8 cellular contexts compared by ENCODE assay signal in the genomic region with DNA sequence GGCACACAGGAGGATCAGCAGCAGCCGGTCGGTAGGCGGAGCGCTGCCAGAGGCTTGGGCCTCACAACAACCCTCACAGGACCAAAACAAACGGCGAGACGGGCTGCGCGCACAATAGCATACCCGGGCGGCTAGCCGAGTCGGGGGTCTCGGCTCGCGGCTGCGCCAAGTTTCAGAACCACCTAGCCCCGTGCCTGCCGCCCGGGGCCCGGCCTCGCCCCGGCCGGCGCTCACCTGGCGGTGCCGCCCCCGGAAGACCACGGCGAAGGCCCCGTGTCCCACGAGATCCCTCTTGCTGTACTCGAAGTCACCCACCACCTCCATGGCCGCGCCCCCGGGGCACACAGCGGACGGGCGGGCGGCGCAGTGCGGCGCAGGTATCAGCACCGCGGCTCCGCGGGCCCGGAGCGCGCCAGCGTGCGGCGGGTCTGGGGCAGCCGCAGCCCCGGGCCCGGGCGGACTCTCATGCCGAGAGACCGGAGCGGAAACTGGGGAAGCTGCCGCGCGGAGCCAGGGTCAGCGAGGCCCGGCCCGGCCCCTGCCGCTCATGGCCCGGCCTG. TPM values are rescaled to one million over a fixed set of nuclear protein-coding genes. Genes with fewer than 3 reads are reported as not detected.
DNase-seq lines count a peak whose midpoint lies in the region; ATAC-seq and TF ChIP-seq lines count a peak whose summit lies in the region.

No MANE protein-coding gene starts in this region.

- TF ChIP-seq POLR2A in GM18505 (IDR thresholded peaks at IDR 0.05; ENCODE audit: borderline replicate concordance, extremely low read depth, insufficient read depth, insufficient read length) = no peak

- peak; percentile 47 for ATAC-seq in GM18505 (IDR thresholded peaks at IDR 0.05; ENCODE audit: unreplicated experiment)

- H3K4me1 ChIP-seq in HUES64 (ENCODE audit: insufficient read depth, low read length) = peaks cover 3% of the 10 kb centered on the region; the same call in 1 of the 2 replicates
- H3K4me1 ChIP-seq in right atrium auricular region = peaks cover 0 to 13% of the 10 kb centered on the region in 2 donors
- no peaks in the 10 kb centered on the region for H3K4me1 ChIP-seq in parathyroid adenoma

- H3K9me3 ChIP-seq in HUES64 (ENCODE audit: insufficient read depth, low read depth, low read length) (no peaks in the 10 kb centered on the region), right atrium auricular region (no peaks in the 10 kb centered on the region), parathyroid adenoma (ENCODE audit: control insufficient read depth, low read length) (no peaks in the 10 kb centered on the region)

- H3K9ac ChIP-seq in HUES64 (ENCODE audit: low read depth, low read length) = peak overlapping the region; percentile 82
- peak overlapping the region; percentile 87 for H3K9ac ChIP-seq in parathyroid adenoma

- H3K4me2 ChIP-seq in parathyroid adenoma (ENCODE audit: low read length) = peak overlapping the region; percentile 83

- H3K27ac ChIP-seq in 22Rv1 (peak overlapping the region; percentile 76), HUES64 (ENCODE audit: low read depth, low read length) (no peak overlapping the region; the same call in 1 of the 2 replicates), right atrium auricular region (peak overlapping the region; percentile 79 to 80), parathyroid adenoma (peak overlapping the region; percentile 85)

- peak; percentile 33 to 65 for DNase-seq in SW 1271 (lab: John Stamatoyannopoulos, UW)
- DNase-seq in anterior cingulate cortex (lab: John Stamatoyannopoulos, UW) = peak in 46 of 58 donors; percentile 30 to 73 (median 55)
- peak; percentile 66 for DNase-seq in right atrium auricular region (ENCODE audit: low spot score)
- DNase-seq in ureter (ENCODE audit: low spot score) = peak; percentile 65

- WGBS in HUES64 = under 1% methylated on average over 68 of the region's 68 CpGs

- TF ChIP-seq CTCF in 22Rv1 (IDR thresholded peaks at IDR 0.05) (no peak), right atrium auricular region (IDR thresholded peaks at IDR 0.05) (peak in 1 of 2 donors; percentile 53), parathyroid adenoma (IDR thresholded peaks at IDR 0.05) (no peak)

- H2AFZ ChIP-seq in parathyroid adenoma = peak overlapping the region; percentile 96

- H3K36me3 ChIP-seq in HUES64 (ENCODE audit: insufficient read depth, low read length) (no peaks in the 10 kb centered on the region), right atrium auricular region (no peaks in the 10 kb centered on the region), parathyroid adenoma (ENCODE audit: control insufficient read depth, insufficient read depth, low read length) (no peaks in the 10 kb centered on the region)

- peaks cover 17% of the 10 kb centered on the region for H3K27me3 ChIP-seq in HUES64 (ENCODE audit: insufficient read depth, low read length)
- no peaks in the 10 kb centered on the region for H3K27me3 ChIP-seq in right atrium auricular region
- no peaks in the 10 kb centered on the region for H3K27me3 ChIP-seq in parathyroid adenoma (ENCODE audit: control insufficient read depth, insufficient read depth, low read length)

- H3K4me3 ChIP-seq in HUES64 (ENCODE audit: low read length) (peak overlapping the region; percentile 77), right atrium auricular region (peak overlapping the region; percentile 84 to 87), parathyroid adenoma (ENCODE audit: low read depth, low read length) (peak overlapping the region; percentile 67)

- no peaks in the 10 kb centered on the region for H3K79me2 ChIP-seq in parathyroid adenoma

RNA-seq across cellular contexts. Expression of a gene that starts 0.6 kb away (rescaled TPM):
- polyA plus RNA-seq in HUES64 (2013, experiment 1 of 2) = 4.8 TPM
- polyA plus RNA-seq in HUES64 (2013, experiment 2 of 2) = 10.1 TPM
- 10 to 100 TPM; 18.4 to 20.3 TPM for total RNA-seq in right atrium auricular region
- 17.3 TPM for total RNA-seq in ureter
